23 cellular contexts compared by ENCODE assay signal in genomic region chr5:15524712-15525111, GRCh38. TPM values are rescaled to one million over a fixed set of nuclear protein-coding genes. Genes with fewer than 3 reads are reported as not detected.
"Had no signal": no experiment of that assay in that cellular context is flagged by ENCODE, and none has a peak within 500 bp of the region (broad histone marks: within the 10 kb centered on the region; RNA-seq: fewer than 3 reads in every experiment).

No MANE protein-coding gene starts in this region.

- DNase-seq: IMR-90, Karpas-422, KG1, MV-4-11, NCI-H1048, NCI-H1105, NCI-H1417, NCI-H146, NCI-H1694 treated with DMSO at 0.1 percent for 48 hours, NCI-H1930, NCI-H2081, NCI-H2107, NCI-H2227 treated with DMSO at 0.1 percent for 48 hours, NCI-H524, NCI-H526 treated with DMSO at 0.1 percent for 48 hours, NCI-H748 treated with DMSO at 0.1 percent for 48 hours, PC-3 had no signal

- ATAC-seq: HepG2, Panc1, PC-3, Right ventricle myocardium inferior had no signal

- H3K9me3 ChIP-seq: SJSA1 had no signal

- H3K27ac ChIP-seq: SJSA1, SK-N-MC had no signal

- H3K27me3 ChIP-seq: SJSA1 had no signal

- H3K4me3 ChIP-seq: SJSA1, SK-N-MC had no signal

RNA-seq across cellular contexts. Expression of gene FBXL7, which starts 24.7 kb away (rescaled TPM):
- total RNA-seq: HT-29 had no signal
- polyA plus RNA-seq: HepG2 had no signal
